ENCODE assay signal across 1 cellular context in the genomic region with DNA sequence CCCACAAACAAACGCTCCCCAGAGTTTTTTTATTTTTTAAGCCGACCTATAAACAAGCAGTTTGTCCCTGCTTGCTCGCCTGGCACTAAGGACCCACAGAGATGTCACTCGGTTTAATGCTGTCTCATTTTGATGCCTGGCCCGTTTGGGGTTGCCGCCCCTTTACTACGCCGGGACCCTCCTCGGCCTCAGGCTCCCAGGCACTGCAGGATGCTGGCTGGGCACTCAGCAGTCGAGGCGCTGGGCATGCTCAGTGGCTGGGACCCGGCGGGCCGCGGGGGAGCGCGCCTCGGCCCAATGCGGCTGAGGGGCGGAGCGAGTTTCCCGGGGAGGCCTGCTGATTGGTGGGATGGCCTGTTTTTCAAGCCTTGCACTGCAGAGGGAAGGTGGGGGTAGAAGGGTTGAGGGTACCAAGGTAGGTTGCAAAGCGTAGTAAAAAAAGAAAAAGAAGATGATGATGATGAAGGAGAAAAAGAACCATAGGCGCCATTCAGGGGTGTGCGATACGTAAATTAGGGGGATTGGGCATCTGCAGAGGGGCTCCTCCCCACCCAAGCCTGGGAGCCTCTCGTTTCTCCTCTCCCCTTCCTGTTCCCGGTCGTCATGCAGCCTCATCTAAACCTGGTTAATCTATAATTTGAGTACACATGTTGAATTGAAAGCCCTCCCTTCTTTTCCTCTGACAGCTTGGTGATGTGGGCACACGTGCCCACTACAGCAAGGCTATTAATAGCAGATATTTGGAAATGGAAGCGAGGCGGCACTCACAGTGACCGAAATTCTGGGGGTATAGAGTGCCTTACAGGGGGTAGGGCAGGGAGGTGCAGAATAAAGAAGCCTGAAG.
A peak's percentile ranks its signal among the peaks of the same experiment; 100 is the strongest.
TF ChIP-seq lines count a peak whose summit lies in the region.

No MANE protein-coding gene starts in this region.

TF ChIP-seq in HepG2, 621 proteins besides CTCF, POLR2A, EP300 and RAD21 (continued from another document and continues in another):
- TF ChIP-seq CCDC6 (CRISPR knock-in tag; IDR thresholded peaks at IDR 0.05) (peak; percentile 85; the same call in 1 of the 2 replicates), ZNF839 (CRISPR knock-in tag; IDR thresholded peaks at IDR 0.05; ENCODE audit: borderline replicate concordance) (no peak), ZNF605 (CRISPR knock-in tag; IDR thresholded peaks at IDR 0.05) (peak; percentile 71; the same call in 1 of the 2 replicates), RBFOX2 (IDR thresholded peaks at IDR 0.05; ENCODE audit: low read depth, low read length) (peak; percentile 88), ZNF430 (CRISPR knock-in tag; IDR thresholded peaks at IDR 0.05) (no peak; the same call in 1 of the 2 replicates), ARHGAP35 (CRISPR knock-in tag; IDR thresholded peaks at IDR 0.05; ENCODE audit: borderline replicate concordance) (peak; percentile 30; the same call in 1 of the 2 replicates), ZNF558 (CRISPR knock-in tag; IDR thresholded peaks at IDR 0.05; ENCODE audit: borderline replicate concordance) (no peak), ZNF432 (CRISPR knock-in tag; IDR thresholded peaks at IDR 0.05; ENCODE audit: borderline replicate concordance) (no peak), MEIS1 (CRISPR knock-in tag; IDR thresholded peaks at IDR 0.05; ENCODE audit: borderline replicate concordance) (no peak), ZNF12 (CRISPR knock-in tag; IDR thresholded peaks at IDR 0.05) (no peak), PHF5A (CRISPR knock-in tag; IDR thresholded peaks at IDR 0.05; ENCODE audit: low read depth, unreplicated experiment) (no peak), ZMYM3 (CRISPR knock-in tag; IDR thresholded peaks at IDR 0.05) (0 out of 2 replicates have a peak, but pooled peaks have one; percentile 4), ATAD3A (CRISPR knock-in tag; IDR thresholded peaks at IDR 0.05) (no peak), XBP1 (CRISPR knock-in tag; IDR thresholded peaks at IDR 0.05) (no peak), MATR3 (CRISPR knock-in tag; IDR thresholded peaks at IDR 0.05) (no peak), ZNF672 (CRISPR knock-in tag; IDR thresholded peaks at IDR 0.05) (no peak), TRIM24 (CRISPR knock-in tag; IDR thresholded peaks at IDR 0.05) (no peak), MAZ (IDR thresholded peaks at IDR 0.05; ENCODE audit: borderline replicate concordance, low read depth, low read length) (0 out of 2 replicates have a peak, but pooled peaks have one; percentile 54), MAZ (CRISPR knock-in tag; IDR thresholded peaks at IDR 0.05; ENCODE audit: low read depth) (no peak), CREM (IDR thresholded peaks at IDR 0.05) (peak; percentile 55), CREM (CRISPR knock-in tag; IDR thresholded peaks at IDR 0.05) (no peak), ARNTL (CRISPR knock-in tag; IDR thresholded peaks at IDR 0.05) (no peak), ZNF652 (CRISPR knock-in tag; IDR thresholded peaks at IDR 0.05; ENCODE audit: borderline replicate concordance, low read depth) (no peak), ZNF766 (CRISPR knock-in tag; IDR thresholded peaks at IDR 0.05; ENCODE audit: borderline replicate concordance) (0 out of 2 replicates have a peak, but pooled peaks have one; percentile 74), HNF4A (CRISPR knock-in tag; IDR thresholded peaks at IDR 0.05) (no peak)
- TF ChIP-seq, protein P1, sequence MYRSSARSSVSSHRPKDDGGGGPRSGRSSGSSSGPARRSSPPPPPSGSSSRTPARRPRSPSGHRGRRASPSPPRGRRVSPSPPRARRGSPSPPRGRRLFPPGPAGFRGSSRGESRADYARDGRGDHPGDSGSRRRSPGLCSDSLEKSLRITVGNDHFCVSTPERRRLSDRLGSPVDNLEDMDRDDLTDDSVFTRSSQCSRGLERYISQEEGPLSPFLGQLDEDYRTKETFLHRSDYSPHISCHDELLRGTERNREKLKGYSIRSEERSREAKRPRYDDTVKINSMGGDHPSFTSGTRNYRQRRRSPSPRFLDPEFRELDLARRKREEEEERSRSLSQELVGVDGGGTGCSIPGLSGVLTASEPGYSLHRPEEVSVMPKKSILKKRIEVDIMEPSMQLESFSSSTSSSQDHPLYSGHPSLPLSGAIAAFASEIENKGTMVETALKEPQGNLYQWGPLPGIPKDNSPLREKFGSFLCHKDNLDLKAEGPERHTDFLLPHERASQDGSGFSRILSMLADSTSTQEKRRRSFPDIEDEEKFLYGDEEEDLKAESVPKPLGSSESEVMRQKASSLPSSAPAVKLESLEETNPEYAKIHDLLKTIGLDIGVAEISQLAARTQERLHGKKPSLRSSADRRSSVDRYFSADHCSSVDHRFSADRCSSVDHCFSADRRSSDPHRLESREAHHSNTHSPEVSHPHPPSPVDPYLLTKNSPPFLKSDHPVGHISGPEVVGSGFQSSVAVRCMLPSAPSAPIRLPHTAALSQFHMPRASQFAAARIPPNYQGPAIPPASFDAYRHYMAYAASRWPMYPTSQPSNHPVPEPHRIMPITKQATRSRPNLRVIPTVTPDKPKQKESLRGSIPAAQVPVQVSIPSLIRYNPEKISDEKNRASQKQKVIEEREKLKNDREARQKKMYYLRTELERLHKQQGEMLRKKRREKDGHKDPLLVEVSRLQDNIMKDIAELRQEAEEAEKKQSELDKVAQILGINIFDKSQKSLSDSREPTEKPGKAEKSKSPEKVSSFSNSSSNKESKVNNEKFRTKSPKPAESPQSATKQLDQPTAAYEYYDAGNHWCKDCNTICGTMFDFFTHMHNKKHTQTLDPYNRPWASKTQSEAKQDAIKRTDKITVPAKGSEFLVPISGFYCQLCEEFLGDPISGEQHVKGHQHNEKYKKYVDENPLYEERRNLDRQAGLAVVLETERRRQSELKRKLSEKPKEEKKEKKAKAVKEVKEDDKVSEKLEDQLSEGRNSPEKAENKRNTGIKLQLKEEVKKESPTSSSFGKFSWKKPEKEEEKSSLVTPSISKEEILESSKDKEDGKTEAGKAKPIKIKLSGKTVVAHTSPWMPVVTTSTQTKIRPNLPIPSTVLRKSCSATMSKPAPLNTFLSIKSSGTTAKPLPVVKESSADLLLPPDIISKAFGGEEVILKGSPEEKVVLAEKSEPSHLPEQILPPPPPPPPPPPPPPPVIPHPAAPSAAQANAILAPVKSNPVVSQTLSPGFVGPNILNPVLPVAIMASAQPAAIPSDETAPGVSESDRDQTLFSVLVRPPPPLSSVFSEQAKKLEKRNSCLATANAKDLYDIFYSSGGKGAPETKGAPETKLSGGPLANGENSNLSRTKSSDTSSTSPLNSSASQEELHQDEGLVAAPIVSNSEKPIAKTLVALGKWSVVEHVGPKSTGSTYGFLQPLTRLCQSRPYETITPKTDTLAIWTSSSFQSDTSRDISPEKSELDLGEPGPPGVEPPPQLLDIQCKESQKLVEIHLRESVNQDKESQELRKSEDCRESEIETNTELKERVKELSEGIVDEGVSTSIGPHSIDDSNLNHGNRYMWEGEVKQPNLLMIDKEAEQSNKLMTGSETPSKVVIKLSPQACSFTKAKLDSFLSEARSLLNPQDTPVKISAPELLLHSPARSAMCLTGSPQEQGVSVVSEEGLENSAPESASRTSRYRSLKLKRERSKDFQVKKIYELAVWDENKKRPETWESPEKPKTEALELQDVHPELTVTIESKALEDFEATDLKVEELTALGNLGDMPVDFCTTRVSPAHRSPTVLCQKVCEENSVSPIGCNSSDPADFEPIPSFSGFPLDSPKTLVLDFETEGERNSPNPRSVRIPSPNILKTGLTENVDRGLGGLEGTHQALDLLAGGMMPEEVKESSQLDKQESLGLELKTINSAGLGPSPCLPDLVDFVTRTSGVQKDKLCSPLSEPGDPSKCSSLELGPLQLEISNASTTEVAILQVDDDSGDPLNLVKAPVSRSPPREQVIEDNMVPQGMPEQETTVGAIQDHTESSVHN (CRISPR knock-in tag; IDR thresholded peaks at IDR 0.05) = no peak
- TF ChIP-seq, protein P2, sequence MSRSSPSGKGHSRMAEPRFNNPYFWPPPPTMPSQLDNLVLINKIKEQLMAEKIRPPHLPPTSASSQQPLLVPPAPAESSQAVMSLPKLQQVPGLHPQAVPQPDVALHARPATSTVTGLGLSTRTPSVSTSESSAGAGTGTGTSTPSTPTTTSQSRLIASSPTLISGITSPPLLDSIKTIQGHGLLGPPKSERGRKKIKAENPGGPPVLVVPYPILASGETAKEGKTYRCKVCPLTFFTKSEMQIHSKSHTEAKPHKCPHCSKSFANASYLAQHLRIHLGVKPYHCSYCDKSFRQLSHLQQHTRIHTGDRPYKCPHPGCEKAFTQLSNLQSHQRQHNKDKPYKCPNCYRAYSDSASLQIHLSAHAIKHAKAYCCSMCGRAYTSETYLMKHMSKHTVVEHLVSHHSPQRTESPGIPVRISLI (CRISPR knock-in tag; IDR thresholded peaks at IDR 0.05; ENCODE audit: borderline replicate concordance) = no peak
- TF ChIP-seq, protein P3, sequence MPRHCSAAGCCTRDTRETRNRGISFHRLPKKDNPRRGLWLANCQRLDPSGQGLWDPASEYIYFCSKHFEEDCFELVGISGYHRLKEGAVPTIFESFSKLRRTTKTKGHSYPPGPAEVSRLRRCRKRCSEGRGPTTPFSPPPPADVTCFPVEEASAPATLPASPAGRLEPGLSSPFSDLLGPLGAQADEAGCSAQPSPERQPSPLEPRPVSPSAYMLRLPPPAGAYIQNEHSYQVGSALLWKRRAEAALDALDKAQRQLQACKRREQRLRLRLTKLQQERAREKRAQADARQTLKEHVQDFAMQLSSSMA (CRISPR knock-in tag; IDR thresholded peaks at IDR 0.05) = no peak
- TF ChIP-seq, protein P4, sequence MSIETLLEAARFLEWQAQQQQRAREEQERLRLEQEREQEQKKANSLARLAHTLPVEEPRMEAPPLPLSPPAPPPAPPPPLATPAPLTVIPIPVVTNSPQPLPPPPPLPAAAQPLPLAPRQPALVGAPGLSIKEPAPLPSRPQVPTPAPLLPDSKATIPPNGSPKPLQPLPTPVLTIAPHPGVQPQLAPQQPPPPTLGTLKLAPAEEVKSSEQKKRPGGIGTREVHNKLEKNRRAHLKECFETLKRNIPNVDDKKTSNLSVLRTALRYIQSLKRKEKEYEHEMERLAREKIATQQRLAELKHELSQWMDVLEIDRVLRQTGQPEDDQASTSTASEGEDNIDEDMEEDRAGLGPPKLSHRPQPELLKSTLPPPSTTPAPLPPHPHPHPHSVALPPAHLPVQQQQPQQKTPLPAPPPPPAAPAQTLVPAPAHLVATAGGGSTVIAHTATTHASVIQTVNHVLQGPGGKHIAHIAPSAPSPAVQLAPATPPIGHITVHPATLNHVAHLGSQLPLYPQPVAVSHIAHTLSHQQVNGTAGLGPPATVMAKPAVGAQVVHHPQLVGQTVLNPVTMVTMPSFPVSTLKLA (IDR thresholded peaks at IDR 0.05) = peak; percentile 74
- TF ChIP-seq, protein P5, sequence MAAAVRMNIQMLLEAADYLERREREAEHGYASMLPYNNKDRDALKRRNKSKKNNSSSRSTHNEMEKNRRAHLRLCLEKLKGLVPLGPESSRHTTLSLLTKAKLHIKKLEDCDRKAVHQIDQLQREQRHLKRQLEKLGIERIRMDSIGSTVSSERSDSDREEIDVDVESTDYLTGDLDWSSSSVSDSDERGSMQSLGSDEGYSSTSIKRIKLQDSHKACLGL (CRISPR knock-in tag; IDR thresholded peaks at IDR 0.05) = 0 out of 2 replicates have a peak, but pooled peaks have one; percentile 41
- TF ChIP-seq, protein P6, sequence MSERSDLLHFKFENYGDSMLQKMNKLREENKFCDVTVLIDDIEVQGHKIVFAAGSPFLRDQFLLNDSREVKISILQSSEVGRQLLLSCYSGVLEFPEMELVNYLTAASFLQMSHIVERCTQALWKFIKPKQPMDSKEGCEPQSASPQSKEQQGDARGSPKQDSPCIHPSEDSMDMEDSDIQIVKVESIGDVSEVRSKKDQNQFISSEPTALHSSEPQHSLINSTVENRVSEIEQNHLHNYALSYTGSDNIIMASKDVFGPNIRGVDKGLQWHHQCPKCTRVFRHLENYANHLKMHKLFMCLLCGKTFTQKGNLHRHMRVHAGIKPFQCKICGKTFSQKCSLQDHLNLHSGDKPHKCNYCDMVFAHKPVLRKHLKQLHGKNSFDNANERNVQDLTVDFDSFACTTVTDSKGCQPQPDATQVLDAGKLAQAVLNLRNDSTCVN (CRISPR knock-in tag; IDR thresholded peaks at IDR 0.05; ENCODE audit: borderline replicate concordance) = no peak
- TF ChIP-seq, protein P7, sequence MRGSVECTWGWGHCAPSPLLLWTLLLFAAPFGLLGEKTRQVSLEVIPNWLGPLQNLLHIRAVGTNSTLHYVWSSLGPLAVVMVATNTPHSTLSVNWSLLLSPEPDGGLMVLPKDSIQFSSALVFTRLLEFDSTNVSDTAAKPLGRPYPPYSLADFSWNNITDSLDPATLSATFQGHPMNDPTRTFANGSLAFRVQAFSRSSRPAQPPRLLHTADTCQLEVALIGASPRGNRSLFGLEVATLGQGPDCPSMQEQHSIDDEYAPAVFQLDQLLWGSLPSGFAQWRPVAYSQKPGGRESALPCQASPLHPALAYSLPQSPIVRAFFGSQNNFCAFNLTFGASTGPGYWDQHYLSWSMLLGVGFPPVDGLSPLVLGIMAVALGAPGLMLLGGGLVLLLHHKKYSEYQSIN (CRISPR knock-in tag; IDR thresholded peaks at IDR 0.05; ENCODE audit: borderline replicate concordance) = no peak
- TF ChIP-seq, protein P8, sequence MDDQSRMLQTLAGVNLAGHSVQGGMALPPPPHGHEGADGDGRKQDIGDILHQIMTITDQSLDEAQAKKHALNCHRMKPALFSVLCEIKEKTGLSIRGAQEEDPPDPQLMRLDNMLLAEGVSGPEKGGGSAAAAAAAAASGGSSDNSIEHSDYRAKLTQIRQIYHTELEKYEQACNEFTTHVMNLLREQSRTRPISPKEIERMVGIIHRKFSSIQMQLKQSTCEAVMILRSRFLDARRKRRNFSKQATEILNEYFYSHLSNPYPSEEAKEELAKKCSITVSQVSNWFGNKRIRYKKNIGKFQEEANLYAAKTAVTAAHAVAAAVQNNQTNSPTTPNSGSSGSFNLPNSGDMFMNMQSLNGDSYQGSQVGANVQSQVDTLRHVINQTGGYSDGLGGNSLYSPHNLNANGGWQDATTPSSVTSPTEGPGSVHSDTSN (CRISPR knock-in tag; IDR thresholded peaks at IDR 0.05; ENCODE audit: borderline replicate concordance) = no peak
- TF ChIP-seq, protein P9, sequence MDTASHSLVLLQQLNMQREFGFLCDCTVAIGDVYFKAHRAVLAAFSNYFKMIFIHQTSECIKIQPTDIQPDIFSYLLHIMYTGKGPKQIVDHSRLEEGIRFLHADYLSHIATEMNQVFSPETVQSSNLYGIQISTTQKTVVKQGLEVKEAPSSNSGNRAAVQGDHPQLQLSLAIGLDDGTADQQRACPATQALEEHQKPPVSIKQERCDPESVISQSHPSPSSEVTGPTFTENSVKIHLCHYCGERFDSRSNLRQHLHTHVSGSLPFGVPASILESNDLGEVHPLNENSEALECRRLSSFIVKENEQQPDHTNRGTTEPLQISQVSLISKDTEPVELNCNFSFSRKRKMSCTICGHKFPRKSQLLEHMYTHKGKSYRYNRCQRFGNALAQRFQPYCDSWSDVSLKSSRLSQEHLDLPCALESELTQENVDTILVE (CRISPR knock-in tag; IDR thresholded peaks at IDR 0.05) = 0 out of 2 replicates have a peak, but pooled peaks have one; percentile 28
- TF ChIP-seq, protein P10, sequence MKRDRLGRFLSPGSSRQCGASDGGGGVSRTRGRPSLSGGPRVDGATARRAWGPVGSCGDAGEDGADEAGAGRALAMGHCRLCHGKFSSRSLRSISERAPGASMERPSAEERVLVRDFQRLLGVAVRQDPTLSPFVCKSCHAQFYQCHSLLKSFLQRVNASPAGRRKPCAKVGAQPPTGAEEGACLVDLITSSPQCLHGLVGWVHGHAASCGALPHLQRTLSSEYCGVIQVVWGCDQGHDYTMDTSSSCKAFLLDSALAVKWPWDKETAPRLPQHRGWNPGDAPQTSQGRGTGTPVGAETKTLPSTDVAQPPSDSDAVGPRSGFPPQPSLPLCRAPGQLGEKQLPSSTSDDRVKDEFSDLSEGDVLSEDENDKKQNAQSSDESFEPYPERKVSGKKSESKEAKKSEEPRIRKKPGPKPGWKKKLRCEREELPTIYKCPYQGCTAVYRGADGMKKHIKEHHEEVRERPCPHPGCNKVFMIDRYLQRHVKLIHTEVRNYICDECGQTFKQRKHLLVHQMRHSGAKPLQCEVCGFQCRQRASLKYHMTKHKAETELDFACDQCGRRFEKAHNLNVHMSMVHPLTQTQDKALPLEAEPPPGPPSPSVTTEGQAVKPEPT (CRISPR knock-in tag; IDR thresholded peaks at IDR 0.05; ENCODE audit: low read depth) = no peak
